ENCODE assay signal across 15 cellular contexts in genomic region chr21:42579456-42580075, GRCh38.
DNase-seq lines count a peak whose midpoint lies in the region; ATAC-seq, FAIRE-seq and TF ChIP-seq lines count a peak whose summit lies in the region.
"Had no signal": no experiment of that assay in that cellular context is flagged by ENCODE, and none has a peak within 500 bp of the region (broad histone marks: within the 10 kb centered on the region; RNA-seq: fewer than 3 reads in every experiment).

No MANE protein-coding gene starts in this region.

- CTCF ChIA-PET in K562 (lab: Yijun Ruan, JAX; ENCODE audit: low intra/inter-chr PET ratio) (no interaction called here), GM10248 (lab: Yijun Ruan, JAX) (interaction anchor here (0.9 to 2.7 kb wide), 3 partner anchors 14 to 22 kb away, joined by 3 to 10 read pairs (median 6); no protein-coding TSS in a partner anchor)

- H3K27me3 ChIP-seq in right cardiac atrium (ENCODE audit: control insufficient read depth, insufficient read depth): no peaks in the 10 kb centered on the region
- peaks cover 51 to 75% of the 10 kb centered on the region in 2 experiments for H3K27me3 ChIP-seq in K562 (ENCODE audit: control insufficient read depth in 2 of 2, insufficient read depth in 2 of 2, low read length in 2 of 2)
- H3K27me3 ChIP-seq in transverse colon: no peaks in the 10 kb centered on the region

- TF ChIP-seq POLR2A in K562 (conservative IDR thresholded peaks at IDR 0.05): no peak
- TF ChIP-seq POLR2A in transverse colon (IDR thresholded peaks at IDR 0.05): no peak

- H3K27ac ChIP-seq in right cardiac atrium (ENCODE audit: low read length): no peak overlapping the region
- H3K27ac ChIP-seq in K562 (ENCODE audit: extremely low read depth, low read depth, low read length): no peak overlapping the region
- no peak overlapping the region for H3K27ac ChIP-seq in transverse colon
- H3K27ac ChIP-seq: PC-9 had no signal

- ATAC-seq in left ventricle myocardium superior (peak; percentile 11), right cardiac atrium (no peak), K562 (no peak), mucosa of descending colon (peak; percentile 14), GM19324 (IDR thresholded peaks at IDR 0.05; ENCODE audit: low FRiP score, unreplicated experiment) (no peak), GM19467 (IDR thresholded peaks at IDR 0.05; ENCODE audit: unreplicated experiment) (no peak)

- DNase-seq in left ventricle myocardium superior (no peak), right cardiac atrium (no peak), K562 (ENCODE audit: extremely low read depth in 1 of 4, low spot score in 3 of 4) (peak in 1 of 4 experiments; percentile 39), mucosa of descending colon (peak in 1 of 3 donors; percentile 19), transverse colon (peak; percentile 8), GM10248 (ENCODE audit: extremely low spot score) (no peak)
- DNase-seq: CD4-positive, alpha-beta memory T cell; GF-D8; Karpas-422; MM.1S; NCI-H1105 treated with DMSO at 0.1 percent for 48 hours; NCI-H187; PC-9 had no signal

- H3K4me1 ChIP-seq in right cardiac atrium (ENCODE audit: control insufficient read depth, insufficient read depth, low read length) (no peaks in the 10 kb centered on the region), K562 (replicated peaks in 1 of 2; ENCODE audit: control insufficient read depth in 2 of 2, insufficient read depth in 2 of 2, low read length in 2 of 2) (peaks cover 0 to 6% of the 10 kb centered on the region in 2 experiments; a peak in 1 of 5 replicates), mucosa of descending colon (ENCODE audit: low read depth) (no peaks in the 10 kb centered on the region), transverse colon (no peaks in the 10 kb centered on the region)

- H3K9me3 ChIP-seq in right cardiac atrium (ENCODE audit: control insufficient read depth, low read length) (no peaks in the 10 kb centered on the region), K562 (replicated peaks; ENCODE audit: control insufficient read depth, insufficient read depth, low read depth, low read length) (peaks cover 8% of the 10 kb centered on the region; the same call in 1 of the 2 replicates), mucosa of descending colon (peaks cover 4% of the 10 kb centered on the region), transverse colon (no peaks in the 10 kb centered on the region)

- TF ChIP-seq RAD21 in K562 (CRISPR knock-in tag; conservative IDR thresholded peaks at IDR 0.05 in 1 of 2, IDR thresholded peaks at IDR 0.05 in 1 of 2): no peak

- no peak for TF ChIP-seq CTCF in K562 (IDR thresholded peaks at IDR 0.05 in 2 of 3, conservative IDR thresholded peaks at IDR 0.05 in 1 of 3; ENCODE audit: insufficient read depth in 2 of 3, low read depth in 1 of 3, low read length in 3 of 3)
- TF ChIP-seq CTCF in mucosa of descending colon (IDR thresholded peaks at IDR 0.05): no peak
- TF ChIP-seq CTCF in transverse colon (IDR thresholded peaks at IDR 0.05): no peak
- TF ChIP-seq CTCF in GM10248 (IDR thresholded peaks at IDR 0.05; ENCODE audit: control extremely low read depth, extremely low read depth, low read depth, missing control alignments): no peak

- POLR2A ChIA-PET in K562 (lab: Yijun Ruan, JAX) (interaction anchor here (1.9 kb wide), 1 partner anchor 11 kb away, joined by 7 read pairs; no protein-coding TSS in a partner anchor), GM10248 (lab: Yijun Ruan, JAX) (no interaction called here)

- H3K79me2 ChIP-seq in K562 (ENCODE audit: control insufficient read depth, insufficient read depth, low read length): no peaks in the 10 kb centered on the region

- H2AFZ ChIP-seq in K562 (ENCODE audit: low read depth, low read length): no peak overlapping the region
- H2AFZ ChIP-seq: PC-9 had no signal

- no peak overlapping the region for H3K4me2 ChIP-seq in K562 (ENCODE audit: insufficient read depth, low read length)
- H3K4me2 ChIP-seq: PC-9 had no signal

- 87% methylated on average over 22 of the region's 22 CpGs for WGBS in right cardiac atrium
- WGBS in K562 (ENCODE audit: insufficient coverage, low coverage, missing lambda C conversion rate): 5% methylated on average over 21 of the region's 22 CpGs
- 83 to 89% methylated on average over 1 to 17 of the region's 22 CpGs for WGBS in transverse colon (ENCODE audit: low coverage in 1 of 2), 2 donors

- no peak overlapping the region for H3K4me3 ChIP-seq in right cardiac atrium (ENCODE audit: low read length)
- H3K4me3 ChIP-seq in K562: no peak overlapping the region
- H3K4me3 ChIP-seq in mucosa of descending colon: no peak overlapping the region
- H3K4me3 ChIP-seq in transverse colon: no peak overlapping the region
- H3K4me3 ChIP-seq: PC-9 had no signal

- TF ChIP-seq EP300 in K562 (IDR thresholded peaks at IDR 0.05; ENCODE audit: low read length) (no peak), transverse colon (IDR thresholded peaks at IDR 0.05; ENCODE audit: low read depth) (no peak)

- H4K20me1 ChIP-seq in K562 (replicated peaks; ENCODE audit: control insufficient read depth, insufficient read depth, low read length): peaks cover 4% of the 10 kb centered on the region; the same call in 1 of the 2 replicates

- in situ Hi-C loops in K562 (cut with MboI): no loop called here
- in situ Hi-C loops in transverse colon (cut with MboI; ENCODE audit: low pct_ligation_motif_present in 1 of 4, low pct_unique_long_range_greater_than_20kb in 1 of 4, low sequenced_read_pairs in 3 of 4): loop anchor here in 2 of 4 donors (25.0 kb wide), 2 partner anchors 183 to 233 kb away; no protein-coding TSS in a partner anchor

- H3K9me1 ChIP-seq in K562 (ENCODE audit: control insufficient read depth, insufficient read depth, low read length): no peaks in the 10 kb centered on the region

- H3K9ac ChIP-seq in K562 (ENCODE audit: insufficient read depth in 1 of 2, low read depth in 2 of 2, low read length in 2 of 2): no peak overlapping the region

- no peak for FAIRE-seq in K562 (lab: Jason Lieb, UNC)

- intact Hi-C loops in left ventricle myocardium superior (cut with micrococcal nuclease) (no loop called here), right cardiac atrium (cut with DNase I) (no loop called here), K562 (cut with micrococcal nuclease) (loop anchor here (10.0 kb wide), 1 partner anchor 55 kb away; no protein-coding TSS in a partner anchor), mucosa of descending colon (cut with DNase I, micrococcal nuclease) (no loop called here), transverse colon (cut with DNase I; ENCODE audit: low total_unique reads) (no loop called here)

- no peaks in the 10 kb centered on the region for H3K36me3 ChIP-seq in K562 (ENCODE audit: control insufficient read depth, insufficient read depth, low read length)
- H3K36me3 ChIP-seq in mucosa of descending colon (ENCODE audit: low read depth): no peaks in the 10 kb centered on the region
- peaks cover 0 to 26% (median 2%) of the 10 kb centered on the region in 4 donors for H3K36me3 ChIP-seq in transverse colon

- BruUV-seq in K562 (replicated peaks; lab: Mats Ljungman, UMichigan): no TSS peak

TF ChIP-seq in K562, 482 proteins besides CTCF, POLR2A, EP300 and RAD21 (continues in another document):
- TF ChIP-seq ZNF280A (IDR thresholded peaks at IDR 0.05; ENCODE audit: low read depth, partially characterized antibody): no peak
- no peak for TF ChIP-seq TBP (optimal IDR thresholded peaks at IDR 0.05; ENCODE audit: low read depth, low read length)
- no peak for TF ChIP-seq NFATC3 (IDR thresholded peaks at IDR 0.05)
- TF ChIP-seq ZNF785 (CRISPR knock-in tag; IDR thresholded peaks at IDR 0.05): no peak
- TF ChIP-seq PPARD (CRISPR knock-in tag; IDR thresholded peaks at IDR 0.05): no peak
- TF ChIP-seq TAL1 (IDR thresholded peaks at IDR 0.05): peak; percentile 57; the same call in 1 of the 2 replicates
- no peak for TF ChIP-seq SNAPC5 (CRISPR knock-in tag; IDR thresholded peaks at IDR 0.05)
- TF ChIP-seq ZNF766 (CRISPR knock-in tag; conservative IDR thresholded peaks at IDR 0.05): no peak
- no peak for TF ChIP-seq ZNF589 (CRISPR knock-in tag; IDR thresholded peaks at IDR 0.05; ENCODE audit: low read depth)
- no peak for TF ChIP-seq HDAC3 (IDR thresholded peaks at IDR 0.05; ENCODE audit: borderline replicate concordance, partially characterized antibody)
- TF ChIP-seq LEF1 (IDR thresholded peaks at IDR 0.05): no peak
- no peak for TF ChIP-seq SRSF1 (IDR thresholded peaks at IDR 0.05; ENCODE audit: low read depth, low read length)
- 0 out of 2 replicates have a peak, but pooled peaks have one; percentile 21 for TF ChIP-seq CBFA2T3 (IDR thresholded peaks at IDR 0.05)
- no peak for TF ChIP-seq MECOM (CRISPR knock-in tag; IDR thresholded peaks at IDR 0.05)
- no peak for TF ChIP-seq GMEB1 (CRISPR knock-in tag; IDR thresholded peaks at IDR 0.05)
- no peak for TF ChIP-seq HNRNPK (IDR thresholded peaks at IDR 0.05; ENCODE audit: low read depth, low read length, poor library complexity, severe bottlenecking)

Comparison
In these comparisons a context has a peak if more than half of its experiments do, and no peak if none do; other contexts are left out.
1. ATAC-seq: peak in left ventricle myocardium superior (single experiment) and mucosa of descending colon (single experiment); none in right cardiac atrium (0 of 2), K562 (single experiment), GM19324 (single experiment) and GM19467 (single experiment).